In genomic region chr12:111363578-111363977, GRCh38 we compare ENCODE assay signal across 17 cellular contexts. TPM values are rescaled to one million over a fixed set of nuclear protein-coding genes. Genes with fewer than 3 reads are reported as not detected.
DNase-seq lines count a peak whose midpoint lies in the region; FAIRE-seq and TF ChIP-seq lines count a peak whose summit lies in the region.
"Had no signal": no experiment of that assay in that cellular context is flagged by ENCODE, and none has a peak within 500 bp of the region (broad histone marks: within the 10 kb centered on the region; RNA-seq: fewer than 3 reads in every experiment).

No MANE protein-coding gene starts in this region.

- POLR2A ChIA-PET in endothelial cell of umbilical vein (lab: Charles Lee), result no interaction called here

- CTCF ChIA-PET in endothelial cell of umbilical vein (lab: Charles Lee), result interaction anchor here (1.1 kb wide), 1 partner anchor 126 kb away, joined by 3 read pairs; no protein-coding TSS in a partner anchor

- no peak for TF ChIP-seq POLR2A in endothelial cell of umbilical vein (IDR thresholded peaks at IDR 0.05; ENCODE audit: low read depth, low read length)

- H3K9me1 ChIP-seq in endothelial cell of umbilical vein (replicated peaks; ENCODE audit: control insufficient read depth, extremely low read depth, insufficient read depth, low read length), result no peaks in the 10 kb centered on the region

- dilution Hi-C loops in endothelial cell of umbilical vein (cut with MboI; ENCODE audit: extremely low pct_ligation_motif_present, low sequenced_read_pairs), result no loop called here

- DNase-seq in endothelial cell of umbilical vein (ENCODE audit: low read depth, low spot score) (peak; percentile 43), non-pigmented ciliary epithelial cell (ENCODE audit: low read depth) (peak; percentile 11), anterior cingulate cortex (lab: John Stamatoyannopoulos, UW) (no peak), NCI-H2107 (lab: John Stamatoyannopoulos, UW) (no peak), NCI-H446 treated with DMSO at 0.1 percent for 48 hours (lab: John Stamatoyannopoulos, UW) (no peak)
- no peak for DNase-seq in activated T-cell treated with anti-CD3 and anti-CD28 coated beads, Interleukin-2, amount 50 U/mL, for 1 hour
- DNase-seq: activated CD8-positive, alpha-beta T cell treated with anti-CD3 and anti-CD28 coated beads for 36 hours; activated effector memory CD4-positive, alpha-beta T cell treated with anti-CD3 and anti-CD28 coated beads, Interleukin-2, amount 50 U/mL, for 16 hours; CD8-positive, alpha-beta T cell; effector memory CD8-positive, alpha-beta T cell; NCI-H2081 treated with DMSO at 0.1 percent for 48 hours; SJCRH30 had no signal

- H3K4me1 ChIP-seq in BLaER1 (peaks cover 84% of the 10 kb centered on the region), endothelial cell of umbilical vein (ENCODE audit: control insufficient read depth, extremely low read depth, insufficient read depth, low read length) (peaks cover 21% of the 10 kb centered on the region)
- H3K4me1 ChIP-seq: breast epithelium had no signal

- no peak for TF ChIP-seq RAD21 in Ishikawa (IDR thresholded peaks at IDR 0.05; ENCODE audit: low read depth)

- FAIRE-seq in endothelial cell of umbilical vein (lab: Jason Lieb, UNC), result peak; percentile 40

- H2AFZ ChIP-seq in endothelial cell of umbilical vein (ENCODE audit: low read depth, low read length), result no peak overlapping the region
- H2AFZ ChIP-seq: parathyroid adenoma had no signal

- intact Hi-C loops in endothelial cell of umbilical vein (cut with micrococcal nuclease), result no loop called here

- no TSS peak for BruUV-seq in endothelial cell of umbilical vein (replicated peaks; lab: Mats Ljungman, UMichigan)

- H3K27ac ChIP-seq in BLaER1, result peak overlapping the region; percentile 27; the same call in 1 of the 2 replicates
- peak overlapping the region; percentile 52 for H3K27ac ChIP-seq in endothelial cell of umbilical vein (ENCODE audit: insufficient read depth, low read depth, low read length)
- H3K27ac ChIP-seq: breast epithelium, parathyroid adenoma, SJCRH30, suprapubic skin had no signal

- TF ChIP-seq CTCF in endothelial cell of umbilical vein (IDR thresholded peaks at IDR 0.05; ENCODE audit: extremely low read depth in 1 of 2, insufficient read depth in 1 of 2, low read depth in 1 of 2, low read length in 2 of 2), result no peak

- H3K27me3 ChIP-seq in BLaER1 (no peaks in the 10 kb centered on the region), endothelial cell of umbilical vein (ENCODE audit: control insufficient read depth in 2 of 2, insufficient read depth in 2 of 2, low read length in 2 of 2) (no peaks in the 10 kb centered on the region)
- H3K27me3 ChIP-seq: breast epithelium, SJCRH30, suprapubic skin had no signal

- H3K4me2 ChIP-seq in BLaER1 (peak overlapping the region; percentile 11), endothelial cell of umbilical vein (ENCODE audit: insufficient read depth, low read length) (no peak overlapping the region)

- H3K4me3 ChIP-seq in BLaER1, result no peak overlapping the region
- no peak overlapping the region for H3K4me3 ChIP-seq in endothelial cell of umbilical vein (replicated peaks in 1 of 3; ENCODE audit: insufficient read depth in 1 of 3, low read depth in 1 of 3, low read length in 3 of 3)
- H3K4me3 ChIP-seq: breast epithelium, SJCRH30, suprapubic skin had no signal

- no peak for TF ChIP-seq EP300 in Ishikawa (IDR thresholded peaks at IDR 0.05; ENCODE audit: borderline replicate concordance)

- no peaks in the 10 kb centered on the region for H3K9me3 ChIP-seq in BLaER1
- no peaks in the 10 kb centered on the region for H3K9me3 ChIP-seq in endothelial cell of umbilical vein (replicated peaks; ENCODE audit: control insufficient read depth, insufficient read depth, low read length)
- H3K9me3 ChIP-seq: breast epithelium, SJCRH30, suprapubic skin had no signal

- peaks cover 23% of the 10 kb centered on the region for H4K20me1 ChIP-seq in BLaER1
- no peaks in the 10 kb centered on the region for H4K20me1 ChIP-seq in endothelial cell of umbilical vein (replicated peaks; ENCODE audit: control insufficient read depth, extremely low read depth, insufficient read depth, low read length)

- H3K9ac ChIP-seq in BLaER1, result no peak overlapping the region
- peak overlapping the region; percentile 4 for H3K9ac ChIP-seq in endothelial cell of umbilical vein (replicated peaks; ENCODE audit: extremely low read depth, insufficient read depth, low read length)
- H3K9ac ChIP-seq: parathyroid adenoma had no signal

- H3K79me2 ChIP-seq in endothelial cell of umbilical vein (ENCODE audit: control insufficient read depth, insufficient read depth, low read length), result peaks cover 11% of the 10 kb centered on the region
- H3K79me2 ChIP-seq: parathyroid adenoma had no signal

- H3K36me3 ChIP-seq in BLaER1 (peaks cover 33% of the 10 kb centered on the region), endothelial cell of umbilical vein (ENCODE audit: control insufficient read depth in 2 of 2, extremely low read depth in 1 of 2, insufficient read depth in 2 of 2, low read length in 2 of 2) (peaks cover 2 to 13% of the 10 kb centered on the region in 2 experiments)
- H3K36me3 ChIP-seq: breast epithelium, SJCRH30 had no signal

TF ChIP-seq in Ishikawa, 13 proteins besides CTCF, POLR2A, EP300 and RAD21:
- TF ChIP-seq CEBPB (IDR thresholded peaks at IDR 0.05) (0 out of 2 replicates have a peak, but pooled peaks have one; percentile 32), CREB1 (IDR thresholded peaks at IDR 0.05; ENCODE audit: low read depth) (no peak), TEAD4 (IDR thresholded peaks at IDR 0.05) (peak; percentile 89)

TF ChIP-seq in endothelial cell of umbilical vein, 7 proteins besides CTCF, POLR2A, EP300 and RAD21:
- TF ChIP-seq POLR2AphosphoS5 (IDR thresholded peaks at IDR 0.05; ENCODE audit: insufficient read depth, low read depth, low read length), result peak; percentile 26
- TF ChIP-seq JUN (IDR thresholded peaks at IDR 0.05; ENCODE audit: borderline replicate concordance, insufficient read depth, insufficient read length, low read depth), result peak; percentile 50
- no peak for TF ChIP-seq FOS (IDR thresholded peaks at IDR 0.05; ENCODE audit: borderline replicate concordance, insufficient read depth, low read length)
TF ChIP-seq in endothelial cell of umbilical vein: peak in this region for 2.

RNA-seq across cellular contexts. Expression of gene PHETA1, which starts 5.3 kb away (rescaled TPM):
- 12.9 and 20.0 TPM in 2 replicates for total RNA-seq in endothelial cell of umbilical vein
- 10.6 and 12.8 TPM in 2 replicates for polyA plus RNA-seq in endothelial cell of umbilical vein
- 7.5 and 11.3 TPM in 2 replicates for polyA plus RNA-seq in endothelial cell of umbilical vein (2011; cell fraction: cytosol; rRNA removed)
- polyA plus RNA-seq in endothelial cell of umbilical vein (2011; cell fraction: nucleus; rRNA removed), result 10.4 and 13.9 TPM in 2 replicates
- polyA plus RNA-seq in endothelial cell of umbilical vein (2012), result 12.6 and 16.8 TPM in 2 replicates
- polyA minus RNA-seq in endothelial cell of umbilical vein, result 4.4 and 6.7 TPM in 2 replicates
- polyA minus RNA-seq in endothelial cell of umbilical vein (2011; cell fraction: cytosol; rRNA and poly(A)+ RNA removed), result 1.8 TPM
- polyA minus RNA-seq in endothelial cell of umbilical vein (2011; cell fraction: nucleus; rRNA and poly(A)+ RNA removed), result 2.5 and 6.5 TPM in 2 replicates

RNA-seq across cellular contexts. Expression of gene SH2B3, which starts 42.1 kb away (rescaled TPM):
- total RNA-seq in endothelial cell of umbilical vein, result 97.9 and 111 TPM in 2 replicates
- 63.1 and 69.7 TPM in 2 replicates for polyA plus RNA-seq in endothelial cell of umbilical vein
- 74.6 and 75.9 TPM in 2 replicates for polyA plus RNA-seq in endothelial cell of umbilical vein (2011; cell fraction: cytosol; rRNA removed)
- 53.9 and 63.7 TPM in 2 replicates for polyA plus RNA-seq in endothelial cell of umbilical vein (2011; cell fraction: nucleus; rRNA removed)
- polyA plus RNA-seq in endothelial cell of umbilical vein (2012), result 51.2 and 67.6 TPM in 2 replicates
- 59.8 and 60.1 TPM in 2 replicates for polyA minus RNA-seq in endothelial cell of umbilical vein
- 3.2 TPM for polyA minus RNA-seq in endothelial cell of umbilical vein (2011; cell fraction: cytosol; rRNA and poly(A)+ RNA removed)
- polyA minus RNA-seq in endothelial cell of umbilical vein (2011; cell fraction: nucleus; rRNA and poly(A)+ RNA removed), result 27.6 and 29.2 TPM in 2 replicates

Comparison
In these comparisons a context has a peak if more than half of its experiments do, and no peak if none do; other contexts are left out.
1. DNase-seq: peak in endothelial cell of umbilical vein (single experiment) and non-pigmented ciliary epithelial cell (single experiment); none in anterior cingulate cortex (0 of 58), activated T-cell treated with anti-CD3 and anti-CD28 coated beads, Interleukin-2, amount 50 U/mL, for 1 hour (single experiment), NCI-H2107 (single experiment) and NCI-H446 treated with DMSO at 0.1 percent for 48 hours (single experiment).